ENCODE assay signal across 17 cellular contexts in genomic region chr2:165475270-165476004, GRCh38.
"Had no signal": no experiment of that assay in that cellular context is flagged by ENCODE, and none has a peak within 500 bp of the region (broad histone marks: within the 10 kb centered on the region; RNA-seq: fewer than 3 reads in every experiment).

No MANE protein-coding gene starts in this region.

- ATAC-seq: activated CD4-positive, CD25-positive, alpha-beta regulatory T cell treated with anti-CD3 and anti-CD28 coated beads, Interleukin-2, amount 50 U/mL, for 24 hours; body of pancreas; stimulated activated naive CD8-positive, alpha-beta T cell treated with anti-CD3 and anti-CD28 coated beads, Interleukin-15, amount 100 ng/mL, for 72 hours had no signal

- H3K36me3 ChIP-seq: ovary, thoracic aorta had no signal

- H3K9me3 ChIP-seq: body of pancreas, ovary, thoracic aorta had no signal

- DNase-seq: activated CD4-positive, alpha-beta T cell treated with anti-CD3 and anti-CD28 coated beads, Interleukin-2, amount 50 U/mL, for 1 hour; activated CD8-positive, alpha-beta memory T cell treated with anti-CD3 and anti-CD28 coated beads for 24 hours; activated gamma-delta T cell treated with Interleukin-2 at 50 U/mL for 16 hours; amniotic stem cell; body of pancreas; central memory CD4-positive, alpha-beta T cell; cortex of kidney; effector CD8-positive, alpha-beta T cell; foreskin fibroblast; kidney glomerular epithelial cell; ovary; stimulated activated CD4-positive, alpha-beta T cell treated with anti-CD3 and anti-CD28 coated beads, Interleukin-1b, Interleukin-23, amount 100 ng/mL, for 48 hours; stimulated activated naive CD8-positive, alpha-beta T cell treated with anti-CD3 and anti-CD28 coated beads, Interleukin-15, amount 100 ng/mL, for 72 hours had no signal

- H3K27me3 Mint-ChIP-seq: stimulated activated naive CD8-positive, alpha-beta T cell treated with anti-CD3 and anti-CD28 coated beads, Interleukin-15, amount 100 ng/mL, for 72 hours had no signal

- H3K4me1 Mint-ChIP-seq: stimulated activated naive CD8-positive, alpha-beta T cell treated with anti-CD3 and anti-CD28 coated beads, Interleukin-15, amount 100 ng/mL, for 72 hours had no signal

- H3K4me1 ChIP-seq: body of pancreas had no signal

- H3K27ac Mint-ChIP-seq: activated naive CD8-positive, alpha-beta T cell; stimulated activated naive CD8-positive, alpha-beta T cell treated with anti-CD3 and anti-CD28 coated beads, Interleukin-15, amount 100 ng/mL, for 72 hours; T-helper 2 cell treated with Interferon-gamma antibody and Interleukin-4, amounts not matched to agents 5 μg/mL and 100 μg/mL, for 36 hours had no signal

- H3K27ac ChIP-seq: body of pancreas, ovary, thoracic aorta had no signal

- H3K36me3 Mint-ChIP-seq: activated naive CD8-positive, alpha-beta T cell had no signal

- H3K4me3 Mint-ChIP-seq: activated naive CD8-positive, alpha-beta T cell; stimulated activated naive CD8-positive, alpha-beta T cell treated with anti-CD3 and anti-CD28 coated beads, Interleukin-15, amount 100 ng/mL, for 72 hours; T-helper 2 cell treated with Interferon-gamma antibody and Interleukin-4, amounts not matched to agents 5 μg/mL and 100 μg/mL, for 36 hours had no signal

- H3K9me3 Mint-ChIP-seq: stimulated activated naive CD8-positive, alpha-beta T cell treated with anti-CD3 and anti-CD28 coated beads, Interleukin-15, amount 100 ng/mL, for 72 hours; T-helper 2 cell treated with Interferon-gamma antibody and Interleukin-4, amounts not matched to agents 5 μg/mL and 100 μg/mL, for 36 hours had no signal

- H3K27me3 ChIP-seq: body of pancreas, ovary had no signal

- H3K4me3 ChIP-seq: body of pancreas, ovary, thoracic aorta had no signal
